Comparison of ENCODE assay signal across 8 cellular contexts in the genomic region with DNA sequence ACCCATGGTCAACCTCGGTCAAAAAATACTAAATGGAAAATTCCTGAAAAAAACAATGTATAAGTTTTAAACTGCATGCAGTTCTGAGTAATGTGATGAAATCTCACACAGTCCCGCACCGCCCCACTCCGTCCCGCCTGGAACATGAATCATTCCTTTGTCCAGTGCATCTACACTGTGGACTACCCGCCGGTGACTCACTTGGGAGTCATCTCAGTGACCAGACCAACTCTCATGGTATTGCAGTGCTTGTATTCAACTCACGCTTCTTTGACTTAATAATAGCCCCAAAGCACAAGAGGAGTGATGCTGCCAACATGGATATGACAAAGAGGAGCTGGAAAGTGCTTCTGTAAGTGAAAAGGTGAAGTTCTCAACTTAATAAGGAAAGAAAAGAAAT. TPM values are rescaled to one million over a fixed set of nuclear protein-coding genes. Genes with fewer than 3 reads are reported as not detected.
A peak's percentile ranks its signal among the peaks of the same experiment; 100 is the strongest.
DNase-seq lines count a peak whose midpoint lies in the region; ATAC-seq and TF ChIP-seq lines count a peak whose summit lies in the region.

No MANE protein-coding gene starts in this region.

- H3K4me3 ChIP-seq in osteoblast (ENCODE audit: insufficient read depth, low read length): peak overlapping the region; percentile 38

- H3K36me3 Mint-ChIP-seq in activated naive CD4-positive, alpha-beta T cell treated with anti-CD3 and anti-CD28 coated beads, Interleukin-2, amount 10 ng/mL, durations not matched to agents 7 days and 5 days: no peaks in the 10 kb centered on the region

- no peaks in the 10 kb centered on the region for H3K9me3 ChIP-seq in osteoblast (ENCODE audit: low read depth, low read length)

- peaks cover 23% of the 10 kb centered on the region for H3K4me1 ChIP-seq in osteoblast (ENCODE audit: insufficient read depth, low read length)

- peak overlapping the region; percentile 47 for H2AFZ ChIP-seq in osteoblast (ENCODE audit: low read length)

- H3K79me2 ChIP-seq in osteoblast (ENCODE audit: insufficient read depth, low read length): peaks cover 2% of the 10 kb centered on the region

- H3K4me3 Mint-ChIP-seq in activated naive CD4-positive, alpha-beta T cell treated with anti-CD3 and anti-CD28 coated beads, Interleukin-2, amount 10 ng/mL, durations not matched to agents 7 days and 5 days: no peak overlapping the region

- no peak for ATAC-seq in HG03378 (IDR thresholded peaks at IDR 0.05; ENCODE audit: unreplicated experiment)
- ATAC-seq in HG02852 (IDR thresholded peaks at IDR 0.05; ENCODE audit: unreplicated experiment): no peak

- H3K4me1 Mint-ChIP-seq in activated naive CD4-positive, alpha-beta T cell treated with anti-CD3 and anti-CD28 coated beads, Interleukin-2, amount 10 ng/mL, durations not matched to agents 7 days and 5 days: no peaks in the 10 kb centered on the region

- no peak for TF ChIP-seq CTCF in osteoblast (IDR thresholded peaks at IDR 0.05; ENCODE audit: extremely low read depth, low read depth, low read length)

- CTCF ChIA-PET in activated naive CD4-positive, alpha-beta T cell treated with anti-CD3 and anti-CD28 coated beads, Interleukin-2, amount 10 ng/mL, durations not matched to agents 7 days and 5 days (lab: Charles Lee): no interaction called here

- no peak overlapping the region for H3K27ac Mint-ChIP-seq in activated naive CD4-positive, alpha-beta T cell treated with anti-CD3 and anti-CD28 coated beads, Interleukin-2, amount 10 ng/mL, durations not matched to agents 7 days and 5 days

- no peaks in the 10 kb centered on the region for H3K9me3 Mint-ChIP-seq in activated naive CD4-positive, alpha-beta T cell treated with anti-CD3 and anti-CD28 coated beads, Interleukin-2, amount 10 ng/mL, durations not matched to agents 7 days and 5 days

- no peaks in the 10 kb centered on the region for H3K36me3 ChIP-seq in osteoblast (ENCODE audit: insufficient read depth, low read length)

- DNase-seq in D341Med (ENCODE audit: low spot score) (peak; percentile 24), RPMI7951 (ENCODE audit: low read depth) (peak; percentile 100), fibroblast of the conjunctiva (ENCODE audit: low read depth) (peak; percentile 96), osteoblast (ENCODE audit: insufficient read length, low spot score, missing footprints) (peak; percentile 90)
- DNase-seq in activated effector memory CD4-positive, alpha-beta T cell treated with anti-CD3 and anti-CD28 coated beads, Interleukin-2, amount 50 U/mL, for 16 hours: no peak
- no peak for DNase-seq in activated naive CD4-positive, alpha-beta T cell treated with anti-CD3 and anti-CD28 coated beads, Interleukin-2, amount 10 ng/mL, durations not matched to agents 7 days and 5 days

- peak overlapping the region; percentile 71 for H3K4me2 ChIP-seq in osteoblast (ENCODE audit: insufficient read depth, low read length)

- no peaks in the 10 kb centered on the region for H4K20me1 ChIP-seq in osteoblast (ENCODE audit: insufficient read depth, low read length)

- no peaks in the 10 kb centered on the region for H3K27me3 ChIP-seq in osteoblast (ENCODE audit: insufficient read depth, low read length)

- peak overlapping the region; percentile 96 for H3K27ac ChIP-seq in osteoblast (ENCODE audit: low read depth, low read length)

- H3K27me3 Mint-ChIP-seq in activated naive CD4-positive, alpha-beta T cell treated with anti-CD3 and anti-CD28 coated beads, Interleukin-2, amount 10 ng/mL, durations not matched to agents 7 days and 5 days: no peaks in the 10 kb centered on the region

RNA-seq across cellular contexts. Expression of gene ARHGAP32, which starts 48.8 kb away (rescaled TPM):
- total RNA-seq in RPMI7951 (2014; rRNA removed; shearing (Covaris generic)): 5.9 and 8.9 TPM in 2 replicates
- total RNA-seq in osteoblast: 25.3 and 33.6 TPM in 2 replicates

Comparison
In these comparisons a context has a peak if more than half of its experiments do, and no peak if none do; other contexts are left out.
1. DNase-seq: peak in D341Med (single experiment), RPMI7951 (single experiment), fibroblast of the conjunctiva (single experiment) and osteoblast (single experiment); none in activated effector memory CD4-positive, alpha-beta T cell treated with anti-CD3 and anti-CD28 coated beads, Interleukin-2, amount 50 U/mL, for 16 hours (single experiment) and activated naive CD4-positive, alpha-beta T cell treated with anti-CD3 and anti-CD28 coated beads, Interleukin-2, amount 10 ng/mL, durations not matched to agents 7 days and 5 days (single experiment).